In the genomic region with DNA sequence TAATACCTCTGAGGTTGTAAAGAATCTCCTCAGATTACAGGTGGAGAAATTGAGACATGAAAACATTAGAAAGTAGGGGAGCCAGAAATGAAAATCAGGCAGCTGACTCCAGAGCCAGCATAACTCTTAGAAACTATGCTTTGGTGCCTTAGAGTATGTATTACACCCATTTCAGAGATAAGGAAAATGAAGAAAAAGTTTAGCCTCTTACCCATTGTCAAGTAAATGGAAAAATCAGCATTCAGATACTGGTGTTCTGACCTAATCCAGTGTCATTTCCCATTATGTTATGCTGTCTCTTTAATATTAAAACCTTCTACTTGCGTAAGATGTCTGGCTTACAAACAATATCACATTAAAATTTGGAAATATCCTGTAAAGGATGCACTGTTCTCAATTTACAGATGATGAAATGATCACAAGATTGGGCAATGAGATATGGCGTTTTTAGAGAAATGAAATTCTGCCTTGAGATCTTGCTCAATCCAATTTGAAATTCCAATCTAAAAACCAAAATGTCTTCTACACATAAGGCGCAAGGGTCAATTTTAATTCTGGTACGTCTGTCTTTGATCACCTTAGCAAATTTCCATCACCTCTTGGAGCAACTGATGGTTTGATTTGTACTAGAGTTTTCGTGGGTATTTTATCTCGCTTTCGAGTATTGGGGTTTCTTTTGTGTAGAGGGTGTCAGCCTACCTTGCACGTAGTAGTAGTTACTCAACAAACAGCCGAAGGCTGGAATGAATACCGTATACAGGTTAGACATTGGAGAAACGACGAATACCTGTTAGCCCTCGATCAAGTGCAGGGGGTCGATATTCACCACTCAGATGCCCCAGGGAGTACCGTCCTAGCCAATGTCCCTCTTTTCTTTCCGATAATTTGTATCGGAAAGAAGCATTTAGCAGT, we compare ENCODE assay signal across 9 cellular contexts. TPM values are rescaled to one million over a fixed set of nuclear protein-coding genes. Genes with fewer than 3 reads are reported as not detected.
DNase-seq lines count a peak whose midpoint lies in the region; ATAC-seq lines count a peak whose summit lies in the region.
"Had no signal": no experiment of that assay in that cellular context is flagged by ENCODE, and none has a peak within 500 bp of the region (broad histone marks: within the 10 kb centered on the region; RNA-seq: fewer than 3 reads in every experiment).

No MANE protein-coding gene starts in this region.

- DNase-seq in AML-193 (lab: John Stamatoyannopoulos, UW) (peak; percentile 98), HT-29 (ENCODE audit: low spot score) (peak; percentile 8), iPS DF 6.9 (ENCODE audit: low read depth, low spot score) (no peak), NCI-H510A (lab: John Stamatoyannopoulos, UW) (no peak)

- H3K9me3 ChIP-seq in iPS DF 6.9 (ENCODE audit: control insufficient read depth, insufficient read depth, low read length): no peaks in the 10 kb centered on the region

- H3K4me1 Mint-ChIP-seq in activated naive CD8-positive, alpha-beta T cell (ENCODE audit: low read depth): peaks cover 57% of the 10 kb centered on the region

- no peaks in the 10 kb centered on the region for H3K27me3 ChIP-seq in iPS DF 6.9 (ENCODE audit: control insufficient read depth, insufficient read depth, low read length)

- H3K36me3 Mint-ChIP-seq in activated naive CD8-positive, alpha-beta T cell: peaks cover 8% of the 10 kb centered on the region

- no peaks in the 10 kb centered on the region for H3K36me3 ChIP-seq in iPS DF 6.9 (ENCODE audit: control insufficient read depth, insufficient read depth, low read length)

- no peaks in the 10 kb centered on the region for H3K27me3 Mint-ChIP-seq in activated naive CD8-positive, alpha-beta T cell

- H3K27ac ChIP-seq in iPS DF 6.9 (ENCODE audit: low read length) (no peak overlapping the region), skin epidermis (peak overlapping the region; percentile 97 to 100 (median 99))

- peak overlapping the region; percentile 92 for H3K4me3 Mint-ChIP-seq in activated naive CD8-positive, alpha-beta T cell

- WGBS in iPS DF 6.9 (ENCODE audit: insufficient coverage, insufficient read length): no CpG with 5 or more reads among the region's 17 CpGs

- H3K9me3 Mint-ChIP-seq in activated naive CD8-positive, alpha-beta T cell (ENCODE audit: low read depth): peaks cover 3% of the 10 kb centered on the region

- peak overlapping the region; percentile 87 for H3K27ac Mint-ChIP-seq in activated naive CD8-positive, alpha-beta T cell

- no peak for ATAC-seq in HG03175 (IDR thresholded peaks at IDR 0.05; ENCODE audit: unreplicated experiment)
- no peak for ATAC-seq in HG02973 (IDR thresholded peaks at IDR 0.05; ENCODE audit: unreplicated experiment)

- H3K4me3 ChIP-seq in iPS DF 6.9 (ENCODE audit: low read length) (peak overlapping the region; percentile 51; the same call in 1 of the 2 replicates), skin epidermis (peak overlapping the region; percentile 67 to 93 (median 75))

- H3K4me1 ChIP-seq in iPS DF 6.9 (ENCODE audit: control insufficient read depth, insufficient read depth, low read length): no peaks in the 10 kb centered on the region

RNA-seq across cellular contexts. Expression of gene ZCWPW2, which starts 0.9 kb away (rescaled TPM):
- total RNA-seq in HT-29 (2014; rRNA removed; shearing (Covaris generic)): 0.51 TPM in 1 of 2 replicates, not detected in the other
- total RNA-seq: HT1080 had no signal

RNA-seq across cellular contexts. Expression of gene AZI2, which starts 1.0 kb away (rescaled TPM):
- 10.0 and 10.5 TPM in 2 replicates for total RNA-seq in HT-29 (2014; rRNA removed; shearing (Covaris generic))

Comparison
In these comparisons a context has a peak if more than half of its experiments do, and no peak if none do; other contexts are left out.
1. DNase-seq: peak in AML-193 (2 of 2) and HT-29 (single experiment); none in iPS DF 6.9 (single experiment) and NCI-H510A (single experiment).